14 cellular contexts compared by ENCODE assay signal in the genomic region with DNA sequence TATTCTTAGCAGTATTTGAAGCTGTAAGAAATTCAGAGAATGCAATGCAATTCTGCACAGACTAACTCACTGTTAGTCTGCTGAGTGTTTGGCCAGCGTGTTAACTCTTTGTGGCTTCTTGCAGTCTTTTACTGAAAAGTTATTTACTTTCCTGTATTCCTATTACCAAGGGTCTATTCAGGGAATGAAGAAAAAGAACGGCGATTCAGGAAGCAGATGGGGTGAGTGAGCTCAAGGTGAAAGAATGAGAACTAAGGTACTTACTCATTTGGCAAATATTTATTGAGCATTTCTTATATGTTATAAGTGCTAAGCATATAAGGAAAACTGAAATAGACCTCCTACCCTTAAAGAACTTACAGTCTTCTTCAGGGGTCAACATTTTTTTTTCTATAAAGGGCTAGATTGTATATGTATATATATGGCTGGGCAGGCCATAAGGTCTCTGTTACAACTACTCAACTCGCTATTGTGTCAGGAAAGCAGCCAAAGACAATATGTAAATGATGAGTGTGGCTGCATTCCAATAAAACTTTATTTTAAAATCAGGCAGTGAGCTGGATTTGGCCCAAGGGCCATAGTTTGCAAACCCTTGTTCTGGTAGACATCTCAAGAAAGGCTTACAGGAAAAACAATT.
DNase-seq lines count a peak whose midpoint lies in the region; ATAC-seq and TF ChIP-seq lines count a peak whose summit lies in the region.
"Had no signal": no experiment of that assay in that cellular context is flagged by ENCODE, and none has a peak within 500 bp of the region (broad histone marks: within the 10 kb centered on the region; RNA-seq: fewer than 3 reads in every experiment).

No MANE protein-coding gene starts in this region.

- H3K79me2 ChIP-seq in neural progenitor cell (ENCODE audit: low read depth), result no peaks in the 10 kb centered on the region

- peaks cover 2% of the 10 kb centered on the region for H3K9me3 Mint-ChIP-seq in neural progenitor cell
- H3K9me3 Mint-ChIP-seq in activated CD4-positive, alpha-beta memory T cell treated with anti-CD3 and anti-CD28 coated beads for 36 hours, result no peaks in the 10 kb centered on the region
- H3K9me3 Mint-ChIP-seq in activated T-cell treated with anti-CD3 and anti-CD28 coated beads, Interleukin-2, amount 50 U/mL, for 24 hours, result no peaks in the 10 kb centered on the region
- H3K9me3 Mint-ChIP-seq: activated CD4-positive, alpha-beta memory T cell treated with anti-CD3 and anti-CD28 coated beads, Interleukin-2, amount 10 ng/mL, durations not matched to agents 7 days and 5 days; neural crest cell had no signal

- peaks cover 5% of the 10 kb centered on the region for H3F3A ChIP-seq in neural progenitor cell (ENCODE audit: low read depth)

- H3K27ac ChIP-seq in epithelial cell of prostate, result peak overlapping the region; percentile 53
- H3K27ac ChIP-seq in neural progenitor cell, result no peak overlapping the region
- H3K27ac ChIP-seq: body of pancreas, heart right ventricle had no signal

- H2AFZ ChIP-seq in neural progenitor cell (replicated peaks), result no peak overlapping the region

- DNase-seq in AG08396 (ENCODE audit: low spot score) (peak; percentile 21), NCI-H446 treated with DMSO at 0.1 percent for 48 hours (lab: John Stamatoyannopoulos, UW) (peak; percentile 13), epithelial cell of prostate (ENCODE audit: low read depth, low spot score) (no peak), neural progenitor cell (ENCODE audit: low spot score) (peak; percentile 7), NCI-H2196 (lab: John Stamatoyannopoulos, UW; ENCODE audit: unreplicated experiment) (no peak)
- DNase-seq in activated CD4-positive, alpha-beta memory T cell treated with anti-CD3 and anti-CD28 coated beads for 36 hours, result no peak
- DNase-seq in activated T-cell treated with anti-CD3 and anti-CD28 coated beads, Interleukin-2, amount 50 U/mL, for 24 hours, result no peak
- DNase-seq: activated CD4-positive, alpha-beta memory T cell treated with anti-CD3 and anti-CD28 coated beads, Interleukin-2, amount 10 ng/mL, durations not matched to agents 7 days and 5 days; COR-L47; H7; heart right ventricle had no signal

- no peak overlapping the region for H3K4me3 ChIP-seq in neural progenitor cell
- H3K4me3 ChIP-seq: body of pancreas had no signal

- no peak overlapping the region for H3K4me3 Mint-ChIP-seq in neural progenitor cell
- H3K4me3 Mint-ChIP-seq in activated CD4-positive, alpha-beta memory T cell treated with anti-CD3 and anti-CD28 coated beads for 36 hours, result no peak overlapping the region
- no peak overlapping the region for H3K4me3 Mint-ChIP-seq in activated T-cell treated with anti-CD3 and anti-CD28 coated beads, Interleukin-2, amount 50 U/mL, for 24 hours
- H3K4me3 Mint-ChIP-seq: activated CD4-positive, alpha-beta memory T cell treated with anti-CD3 and anti-CD28 coated beads, Interleukin-2, amount 10 ng/mL, durations not matched to agents 7 days and 5 days; neural crest cell had no signal

- H3K27me3 ChIP-seq in neural progenitor cell, result no peaks in the 10 kb centered on the region
- H3K27me3 ChIP-seq: body of pancreas, heart right ventricle had no signal

- peaks cover 27% of the 10 kb centered on the region for H3K4me1 Mint-ChIP-seq in neural progenitor cell
- H3K4me1 Mint-ChIP-seq in activated CD4-positive, alpha-beta memory T cell treated with anti-CD3 and anti-CD28 coated beads for 36 hours (ENCODE audit: low read depth), result no peaks in the 10 kb centered on the region
- H3K4me1 Mint-ChIP-seq in activated T-cell treated with anti-CD3 and anti-CD28 coated beads, Interleukin-2, amount 50 U/mL, for 24 hours (ENCODE audit: low read depth), result peaks cover 6% of the 10 kb centered on the region

- H3K36me3 Mint-ChIP-seq in neural progenitor cell, result no peaks in the 10 kb centered on the region
- no peaks in the 10 kb centered on the region for H3K36me3 Mint-ChIP-seq in activated CD4-positive, alpha-beta memory T cell treated with anti-CD3 and anti-CD28 coated beads for 36 hours
- no peaks in the 10 kb centered on the region for H3K36me3 Mint-ChIP-seq in activated T-cell treated with anti-CD3 and anti-CD28 coated beads, Interleukin-2, amount 50 U/mL, for 24 hours (ENCODE audit: low read depth)

- no peak overlapping the region for H3K27ac Mint-ChIP-seq in neural progenitor cell
- no peak overlapping the region for H3K27ac Mint-ChIP-seq in activated CD4-positive, alpha-beta memory T cell treated with anti-CD3 and anti-CD28 coated beads for 36 hours
- H3K27ac Mint-ChIP-seq in activated T-cell treated with anti-CD3 and anti-CD28 coated beads, Interleukin-2, amount 50 U/mL, for 24 hours, result no peak overlapping the region
- H3K27ac Mint-ChIP-seq: activated CD4-positive, alpha-beta memory T cell treated with anti-CD3 and anti-CD28 coated beads, Interleukin-2, amount 10 ng/mL, durations not matched to agents 7 days and 5 days had no signal

- H3K9ac ChIP-seq in neural progenitor cell, result no peak overlapping the region

- peaks cover 39% of the 10 kb centered on the region for H3K4me1 ChIP-seq in neural progenitor cell

- no peak for ATAC-seq in GM18519 (IDR thresholded peaks at IDR 0.05; ENCODE audit: low FRiP score, unreplicated experiment)
- ATAC-seq: body of pancreas had no signal

- POLR2A ChIA-PET in activated CD4-positive, alpha-beta memory T cell treated with anti-CD3 and anti-CD28 coated beads for 36 hours (lab: Charles Lee), result no interaction called here

- H4K20me1 ChIP-seq in neural progenitor cell (ENCODE audit: low read depth), result no peaks in the 10 kb centered on the region

- intact Hi-C loops in activated CD4-positive, alpha-beta memory T cell treated with anti-CD3 and anti-CD28 coated beads for 36 hours (cut with micrococcal nuclease), result no loop called here

- TF ChIP-seq CTCF in neural progenitor cell (IDR thresholded peaks at IDR 0.05), result no peak

- H3K27me3 Mint-ChIP-seq in neural progenitor cell (ENCODE audit: insufficient read depth, low read depth), result peaks cover 5% of the 10 kb centered on the region
- H3K27me3 Mint-ChIP-seq in activated CD4-positive, alpha-beta memory T cell treated with anti-CD3 and anti-CD28 coated beads for 36 hours, result no peaks in the 10 kb centered on the region
- no peaks in the 10 kb centered on the region for H3K27me3 Mint-ChIP-seq in activated T-cell treated with anti-CD3 and anti-CD28 coated beads, Interleukin-2, amount 50 U/mL, for 24 hours
- H3K27me3 Mint-ChIP-seq: activated CD4-positive, alpha-beta memory T cell treated with anti-CD3 and anti-CD28 coated beads, Interleukin-2, amount 10 ng/mL, durations not matched to agents 7 days and 5 days had no signal

- CTCF ChIA-PET in activated CD4-positive, alpha-beta memory T cell treated with anti-CD3 and anti-CD28 coated beads for 36 hours (lab: Charles Lee), result no interaction called here

- no peaks in the 10 kb centered on the region for H3K9me3 ChIP-seq in neural progenitor cell (ENCODE audit: low read depth)
- H3K9me3 ChIP-seq: body of pancreas had no signal

- H3K36me3 ChIP-seq in neural progenitor cell, result no peaks in the 10 kb centered on the region
- H3K36me3 ChIP-seq: heart right ventricle had no signal

- H3K4me2 ChIP-seq in neural progenitor cell, result peak overlapping the region; percentile 40

Comparison
In these comparisons a context has a peak if more than half of its experiments do, and no peak if none do; other contexts are left out.
1. DNase-seq: peak in AG08396 (single experiment), NCI-H446 treated with DMSO at 0.1 percent for 48 hours (single experiment) and neural progenitor cell (single experiment); none in epithelial cell of prostate (single experiment), activated CD4-positive, alpha-beta memory T cell treated with anti-CD3 and anti-CD28 coated beads for 36 hours (single experiment), NCI-H2196 (single experiment) and activated T-cell treated with anti-CD3 and anti-CD28 coated beads, Interleukin-2, amount 50 U/mL, for 24 hours (single experiment).